Comparison of ENCODE assay signal across 34 cellular contexts in the genomic region with DNA sequence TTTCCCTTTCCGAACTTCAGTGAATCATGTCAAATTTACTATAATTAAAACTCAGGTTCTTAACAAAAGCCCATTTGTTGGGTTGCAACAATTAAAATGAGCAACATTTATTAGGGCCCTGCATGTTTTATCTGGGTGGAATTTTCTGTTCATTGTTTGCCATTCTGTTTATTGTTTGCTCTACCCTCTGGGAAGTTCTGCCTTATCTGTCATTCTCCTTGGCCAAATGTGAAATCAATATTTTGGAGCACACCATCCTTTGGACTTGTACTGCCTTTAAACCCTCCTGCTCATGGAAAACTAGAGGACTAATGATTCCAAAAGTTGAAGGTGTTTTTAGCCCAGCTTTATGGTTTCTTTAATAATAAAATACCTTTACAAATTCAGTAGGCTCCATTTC.
"Had no signal": no experiment of that assay in that cellular context is flagged by ENCODE, and none has a peak within 500 bp of the region (broad histone marks: within the 10 kb centered on the region; RNA-seq: fewer than 3 reads in every experiment).

No MANE protein-coding gene starts in this region.

- H3K4me3 ChIP-seq: adrenal gland, cardiac muscle cell had no signal

- DNase-seq: activated B cell treated with CpG ODN at 0.5 μM for 24 hours; activated CD4-positive, alpha-beta memory T cell treated with anti-CD3 and anti-CD28 coated beads for 36 hours; activated CD4-positive, alpha-beta T cell treated with anti-CD3 and anti-CD28 coated beads for 4 hours; activated CD4-positive, alpha-beta T cell treated with anti-CD3 and anti-CD28 coated beads, Interleukin-2, amount 10 ng/mL, durations not matched to agents 24 days and 14 days; activated CD4-positive, alpha-beta T cell treated with anti-CD3 and anti-CD28 coated beads, Interleukin-2, amount 50 U/mL, for 1 hour; activated CD4-positive, alpha-beta T cell treated with anti-CD3 and anti-CD28 coated beads, Interleukin-2, amount 50 U/mL, for 4 hours; activated CD4-positive, CD25-positive, alpha-beta regulatory T cell treated with anti-CD3 and anti-CD28 coated beads, Interleukin-2, amount 50 U/mL, for 72 hours; activated CD8-positive, alpha-beta memory T cell treated with anti-CD3 and anti-CD28 coated beads, Interleukin-2, amount 50 U/mL, for 4 hours; activated CD8-positive, alpha-beta T cell treated with anti-CD3 and anti-CD28 coated beads for 36 hours; activated effector memory CD4-positive, alpha-beta T cell treated with anti-CD3 and anti-CD28 coated beads, Interleukin-2, amount 50 U/mL, for 16 hours; activated gamma-delta T cell treated with Interleukin-2 at 50 U/mL for 16 hours; activated naive CD4-positive, alpha-beta T cell; activated naive CD4-positive, alpha-beta T cell treated with anti-CD3 and anti-CD28 coated beads for 36 hours; activated naive CD4-positive, alpha-beta T cell treated with anti-CD3 and anti-CD28 coated beads, Interleukin-2, amount 50 U/mL, for 16 hours; activated naive CD8-positive, alpha-beta T cell treated with anti-CD3 and anti-CD28 coated beads for 36 hours; activated T-cell treated with anti-CD3 and anti-CD28 coated beads for 4 hours; activated T-cell treated with anti-CD3 and anti-CD28 coated beads, Interleukin-2, amount 50 U/mL, for 1 hour; activated T-cell treated with anti-CD3 and anti-CD28 coated beads, Interleukin-2, amount 50 U/mL, for 4 hours; activated T-cell treated with anti-CD3 and anti-CD28 coated beads, Interleukin-2, amount 50 U/mL, for 72 hours; adrenal gland; amniotic stem cell; aorta; caudate nucleus; cerebellar nuclear complex; T-cell; T-helper 17 cell; T-helper 9 cell had no signal

- H3K27ac ChIP-seq: adrenal gland, cardiac muscle cell, VCaP had no signal

- H3K4me1 ChIP-seq: adrenal gland had no signal

- H3K9me3 ChIP-seq: adrenal gland had no signal

- ATAC-seq: activated CD8-positive, alpha-beta T cell treated with anti-CD3 and anti-CD28 coated beads for 36 hours; activated naive CD4-positive, alpha-beta T cell treated with anti-CD3 and anti-CD28 coated beads, Interleukin-2, amount 50 U/mL, for 72 hours; activated T-cell treated with anti-CD3 and anti-CD28 coated beads, Interleukin-2, amount 50 U/mL, for 4 hours; activated T-cell treated with anti-CD3 and anti-CD28 coated beads, Interleukin-2, amount 50 U/mL, for 72 hours; activated T-helper 17 cell treated with anti-CD3 and anti-CD28 coated beads, Interleukin-2, amount 50 U/mL, for 72 hours; T-cell; T-helper 17 cell had no signal

- H3K36me3 ChIP-seq: adrenal gland, cardiac muscle cell had no signal

- FAIRE-seq: astrocyte, bronchial epithelial cell, TTC549 had no signal

- H3K27me3 ChIP-seq: adrenal gland, cardiac muscle cell had no signal
